ENCODE assay signal across 2 cellular contexts in the genomic region with DNA sequence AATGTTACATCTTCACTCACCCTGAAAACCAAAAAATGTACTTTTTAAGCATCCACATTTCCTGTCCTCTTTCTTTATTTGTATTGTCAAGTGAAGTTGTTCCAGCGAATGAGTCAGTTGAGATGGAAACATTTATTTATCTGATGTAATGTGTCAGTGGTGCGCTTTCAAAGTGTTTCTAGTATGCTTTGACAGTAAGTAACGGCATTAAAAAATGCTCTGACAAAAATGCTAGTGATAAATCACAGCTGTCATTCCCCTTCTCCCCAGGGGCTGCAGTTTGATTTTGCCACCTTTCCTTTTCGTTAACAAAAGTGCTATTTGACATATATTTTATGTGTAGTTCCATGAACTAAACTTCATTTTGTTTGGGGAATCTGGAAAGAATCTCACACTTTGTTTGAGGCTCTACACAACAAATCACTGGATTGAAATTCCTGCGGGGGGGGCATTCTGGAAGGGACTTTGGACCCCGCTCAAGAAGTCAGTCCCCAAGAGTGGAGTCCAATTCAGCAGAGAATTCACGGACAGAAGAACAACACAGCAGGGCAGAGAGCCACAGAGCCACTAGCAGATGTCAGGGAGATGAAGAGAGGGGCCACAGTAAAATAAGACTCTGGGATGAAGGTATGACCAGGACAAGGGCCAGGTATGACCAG.
TF ChIP-seq lines count a peak whose summit lies in the region.

No MANE protein-coding gene starts in this region.

TF ChIP-seq in SK-N-SH, 30 proteins besides CTCF, POLR2A, EP300 and RAD21:
- TF ChIP-seq, protein P1, sequence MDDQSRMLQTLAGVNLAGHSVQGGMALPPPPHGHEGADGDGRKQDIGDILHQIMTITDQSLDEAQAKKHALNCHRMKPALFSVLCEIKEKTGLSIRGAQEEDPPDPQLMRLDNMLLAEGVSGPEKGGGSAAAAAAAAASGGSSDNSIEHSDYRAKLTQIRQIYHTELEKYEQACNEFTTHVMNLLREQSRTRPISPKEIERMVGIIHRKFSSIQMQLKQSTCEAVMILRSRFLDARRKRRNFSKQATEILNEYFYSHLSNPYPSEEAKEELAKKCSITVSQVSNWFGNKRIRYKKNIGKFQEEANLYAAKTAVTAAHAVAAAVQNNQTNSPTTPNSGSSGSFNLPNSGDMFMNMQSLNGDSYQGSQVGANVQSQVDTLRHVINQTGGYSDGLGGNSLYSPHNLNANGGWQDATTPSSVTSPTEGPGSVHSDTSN (IDR thresholded peaks at IDR 0.05), result peak; percentile 84
- TF ChIP-seq JUND (IDR thresholded peaks at IDR 0.05), result peak; percentile 39; the same call in 1 of the 2 replicates
- TF ChIP-seq TCF12 (IDR thresholded peaks at IDR 0.05), result peak; percentile 40; the same call in 1 of the 2 replicates
- TF ChIP-seq TEAD4 (IDR thresholded peaks at IDR 0.05; ENCODE audit: borderline replicate concordance, insufficient read depth), result no peak

TF ChIP-seq in neural cell, 6 proteins besides CTCF, POLR2A, EP300 and RAD21 (continued from another document):
- TF ChIP-seq, protein P2, sequence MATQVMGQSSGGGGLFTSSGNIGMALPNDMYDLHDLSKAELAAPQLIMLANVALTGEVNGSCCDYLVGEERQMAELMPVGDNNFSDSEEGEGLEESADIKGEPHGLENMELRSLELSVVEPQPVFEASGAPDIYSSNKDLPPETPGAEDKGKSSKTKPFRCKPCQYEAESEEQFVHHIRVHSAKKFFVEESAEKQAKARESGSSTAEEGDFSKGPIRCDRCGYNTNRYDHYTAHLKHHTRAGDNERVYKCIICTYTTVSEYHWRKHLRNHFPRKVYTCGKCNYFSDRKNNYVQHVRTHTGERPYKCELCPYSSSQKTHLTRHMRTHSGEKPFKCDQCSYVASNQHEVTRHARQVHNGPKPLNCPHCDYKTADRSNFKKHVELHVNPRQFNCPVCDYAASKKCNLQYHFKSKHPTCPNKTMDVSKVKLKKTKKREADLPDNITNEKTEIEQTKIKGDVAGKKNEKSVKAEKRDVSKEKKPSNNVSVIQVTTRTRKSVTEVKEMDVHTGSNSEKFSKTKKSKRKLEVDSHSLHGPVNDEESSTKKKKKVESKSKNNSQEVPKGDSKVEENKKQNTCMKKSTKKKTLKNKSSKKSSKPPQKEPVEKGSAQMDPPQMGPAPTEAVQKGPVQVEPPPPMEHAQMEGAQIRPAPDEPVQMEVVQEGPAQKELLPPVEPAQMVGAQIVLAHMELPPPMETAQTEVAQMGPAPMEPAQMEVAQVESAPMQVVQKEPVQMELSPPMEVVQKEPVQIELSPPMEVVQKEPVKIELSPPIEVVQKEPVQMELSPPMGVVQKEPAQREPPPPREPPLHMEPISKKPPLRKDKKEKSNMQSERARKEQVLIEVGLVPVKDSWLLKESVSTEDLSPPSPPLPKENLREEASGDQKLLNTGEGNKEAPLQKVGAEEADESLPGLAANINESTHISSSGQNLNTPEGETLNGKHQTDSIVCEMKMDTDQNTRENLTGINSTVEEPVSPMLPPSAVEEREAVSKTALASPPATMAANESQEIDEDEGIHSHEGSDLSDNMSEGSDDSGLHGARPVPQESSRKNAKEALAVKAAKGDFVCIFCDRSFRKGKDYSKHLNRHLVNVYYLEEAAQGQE (IDR thresholded peaks at IDR 0.05; ENCODE audit: borderline replicate concordance), result peak; percentile 30
- TF ChIP-seq POLR2AphosphoS5 (IDR thresholded peaks at IDR 0.05) (peak; percentile 81), SMC3 (conservative IDR thresholded peaks at IDR 0.05; ENCODE audit: poor library complexity) (no peak), MXI1 (conservative IDR thresholded peaks at IDR 0.05; ENCODE audit: poor library complexity, severe bottlenecking) (no peak)
